24 cellular contexts compared by ENCODE assay signal in genomic region chr11:108944486-108945178, GRCh38.
DNase-seq lines count a peak whose midpoint lies in the region; ATAC-seq and TF ChIP-seq lines count a peak whose summit lies in the region.
"Had no signal": no experiment of that assay in that cellular context is flagged by ENCODE, and none has a peak within 500 bp of the region (broad histone marks: within the 10 kb centered on the region; RNA-seq: fewer than 3 reads in every experiment).

No MANE protein-coding gene starts in this region.

- H3K36me3 ChIP-seq in lower lobe of right lung, result peaks cover 25% of the 10 kb centered on the region

- DNase-seq in GM20000 (ENCODE audit: low spot score) (peak; percentile 8), RPMI8226 (peak; percentile 38), lower lobe of right lung (no peak), 8988T (no peak), G401 (ENCODE audit: low spot score) (no peak)
- DNase-seq in Jurkat, Clone E6-1 (ENCODE audit: low read depth, low spot score), result peak; percentile 82
- no peak for DNase-seq in stimulated activated CD4-positive, alpha-beta T cell treated with anti-CD3 and anti-CD28 coated beads, Interleukin-1b, Interleukin-23, amount 100 ng/mL, for 48 hours
- DNase-seq: ACHN; Caco-2; CD4-positive, alpha-beta memory T cell; DMS 273 treated with DMSO at 0.1 percent for 48 hours; DMS79 treated with DMSO at 0.1 percent for 48 hours; GOT3; NCI-H1417; NCI-H187; NCI-H226; NCI-H510A treated with DMSO at 0.1 percent for 48 hours; NCI-H774; OCI-M1; Right ventricle myocardium superior had no signal

- ATAC-seq in GM18868 (IDR thresholded peaks at IDR 0.05; ENCODE audit: unreplicated experiment), result peak; percentile 35
- ATAC-seq in lower lobe of right lung, result no peak
- ATAC-seq: GM12878, K562 had no signal

- H3K4me3 ChIP-seq in Jurkat, Clone E6-1 (ENCODE audit: low read length), result no peak overlapping the region; the same call in 1 of the 2 replicates
- H3K4me3 ChIP-seq in lower lobe of right lung, result no peak overlapping the region
- H3K4me3 ChIP-seq: BLaER1, GM12878, K562 had no signal

- in situ Hi-C loops in G401 (cut with HindIII; ENCODE audit: low sequenced_read_pairs), result no loop called here

- TF ChIP-seq CTCF in GM20000 (IDR thresholded peaks at IDR 0.05; ENCODE audit: extremely low read depth, missing control alignments) (no peak), lower lobe of right lung (IDR thresholded peaks at IDR 0.05) (no peak)

- H3K27ac ChIP-seq in lower lobe of right lung, result no peak overlapping the region
- H3K27ac ChIP-seq: BLaER1 had no signal

- no peaks in the 10 kb centered on the region for H3K4me1 ChIP-seq in lower lobe of right lung
- H3K4me1 ChIP-seq: BLaER1 had no signal

- intact Hi-C loops in lower lobe of right lung (cut with DNase I), result no loop called here

- H3K9me3 ChIP-seq in lower lobe of right lung, result no peaks in the 10 kb centered on the region
- H3K9me3 ChIP-seq: Caco-2 had no signal

- H3K27me3 ChIP-seq in lower lobe of right lung (ENCODE audit: low read depth), result no peaks in the 10 kb centered on the region
- H3K27me3 ChIP-seq: BLaER1 had no signal

Comparison
In these comparisons a context has a peak if more than half of its experiments do, and no peak if none do; other contexts are left out.
1. DNase-seq: peak in GM20000 (single experiment), Jurkat, Clone E6-1 (single experiment) and RPMI8226 (single experiment); none in lower lobe of right lung (single experiment), 8988T (single experiment), G401 (single experiment) and stimulated activated CD4-positive, alpha-beta T cell treated with anti-CD3 and anti-CD28 coated beads, Interleukin-1b, Interleukin-23, amount 100 ng/mL, for 48 hours (single experiment).